24 cellular contexts compared by ENCODE assay signal in the genomic region with DNA sequence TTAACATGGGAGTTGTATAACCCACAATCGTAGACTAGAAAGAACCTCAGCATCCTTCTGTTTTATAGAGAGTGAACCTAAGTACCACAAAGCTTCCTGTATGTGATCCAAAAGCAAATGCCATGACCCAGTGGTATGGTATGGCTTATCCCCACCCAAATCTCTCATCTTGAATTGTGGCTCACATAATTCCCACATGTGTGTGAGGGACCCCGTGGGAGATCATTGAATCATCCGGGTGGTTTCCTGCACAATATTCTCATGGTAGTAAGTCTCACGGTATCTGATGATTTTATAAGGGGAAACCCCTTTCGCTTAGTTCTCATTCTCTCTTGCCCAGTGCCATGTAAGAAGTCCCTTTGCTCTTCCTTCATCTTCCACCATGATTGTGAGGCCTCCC.
"Had no signal": no experiment of that assay in that cellular context is flagged by ENCODE, and none has a peak within 500 bp of the region (broad histone marks: within the 10 kb centered on the region; RNA-seq: fewer than 3 reads in every experiment).

No MANE protein-coding gene starts in this region.

- H3K27ac Mint-ChIP-seq: activated B cell treated with CpG ODN at 0.5 μM for 24 hours; activated CD4-positive, alpha-beta T cell treated with anti-CD3 and anti-CD28 coated beads, Interleukin-2, amount 10 ng/mL, durations not matched to agents 24 days and 14 days; activated CD8-positive, alpha-beta memory T cell treated with anti-CD3 and anti-CD28 coated beads, Interleukin-2, amount 10 ng/mL, durations not matched to agents 7 days and 5 days; activated naive CD4-positive, alpha-beta T cell treated with anti-CD3 and anti-CD28 coated beads, Interleukin-2, amount 50 U/mL, for 24 hours; activated T-cell treated with anti-CD3 and anti-CD28 coated beads, Interleukin-2, amount 50 U/mL, for 24 hours; activated T-helper 1 cell treated with anti-CD3 and anti-CD28 coated beads, Interleukin-12 subunit alpha, Interleukin-12 subunit beta, Interleukin-2, Interleukin-4 antibody, amounts not matched to agents 30 ng/mL and 10 ng/mL and 1 ng/mL, durations not matched to agents 14 hours and 24 hours and 36 hours; T-helper 17 cell had no signal

- H3K27ac ChIP-seq: Peyer's patch, SJSA1 had no signal

- H3K4me1 Mint-ChIP-seq: activated B cell treated with CpG ODN at 0.5 μM for 24 hours; activated CD4-positive, alpha-beta T cell treated with anti-CD3 and anti-CD28 coated beads, Interleukin-2, amount 10 ng/mL, durations not matched to agents 24 days and 14 days; activated CD8-positive, alpha-beta memory T cell treated with anti-CD3 and anti-CD28 coated beads, Interleukin-2, amount 10 ng/mL, durations not matched to agents 7 days and 5 days; activated naive CD4-positive, alpha-beta T cell treated with anti-CD3 and anti-CD28 coated beads, Interleukin-2, amount 50 U/mL, for 24 hours; central memory CD8-positive, alpha-beta T cell; T-helper 17 cell had no signal

- H3K4me3 ChIP-seq: Peyer's patch, SJSA1 had no signal

- H3K27me3 Mint-ChIP-seq: activated B cell treated with CpG ODN at 0.5 μM for 24 hours; activated CD4-positive, alpha-beta T cell treated with anti-CD3 and anti-CD28 coated beads, Interleukin-2, amount 10 ng/mL, durations not matched to agents 24 days and 14 days; activated CD8-positive, alpha-beta memory T cell treated with anti-CD3 and anti-CD28 coated beads, Interleukin-2, amount 10 ng/mL, durations not matched to agents 7 days and 5 days; activated naive CD4-positive, alpha-beta T cell treated with anti-CD3 and anti-CD28 coated beads, Interleukin-2, amount 50 U/mL, for 24 hours; activated T-cell treated with anti-CD3 and anti-CD28 coated beads, Interleukin-2, amount 50 U/mL, for 24 hours; central memory CD8-positive, alpha-beta T cell; T-helper 17 cell had no signal

- H3K36me3 Mint-ChIP-seq: activated CD8-positive, alpha-beta memory T cell treated with anti-CD3 and anti-CD28 coated beads, Interleukin-2, amount 10 ng/mL, durations not matched to agents 7 days and 5 days; activated naive CD4-positive, alpha-beta T cell treated with anti-CD3 and anti-CD28 coated beads, Interleukin-2, amount 50 U/mL, for 24 hours had no signal

- H3K36me3 ChIP-seq: Peyer's patch, SJSA1 had no signal

- H3K9me3 ChIP-seq: Peyer's patch, SJSA1 had no signal

- H3K27me3 ChIP-seq: Peyer's patch, SJSA1 had no signal

- H3K9me3 Mint-ChIP-seq: activated B cell treated with CpG ODN at 0.5 μM for 24 hours; activated CD4-positive, alpha-beta T cell treated with anti-CD3 and anti-CD28 coated beads, Interleukin-2, amount 10 ng/mL, durations not matched to agents 24 days and 14 days; activated naive CD4-positive, alpha-beta T cell treated with anti-CD3 and anti-CD28 coated beads, Interleukin-2, amount 50 U/mL, for 24 hours; activated T-cell treated with anti-CD3 and anti-CD28 coated beads, Interleukin-2, amount 50 U/mL, for 24 hours; activated T-helper 1 cell treated with anti-CD3 and anti-CD28 coated beads, Interleukin-12 subunit alpha, Interleukin-12 subunit beta, Interleukin-2, Interleukin-4 antibody, amounts not matched to agents 30 ng/mL and 10 ng/mL and 1 ng/mL, durations not matched to agents 14 hours and 24 hours and 36 hours had no signal

- ATAC-seq: activated CD8-positive, alpha-beta memory T cell treated with anti-CD3 and anti-CD28 coated beads, Interleukin-2, amount 10 ng/mL, durations not matched to agents 7 days and 5 days; SK-N-SH treated with all-trans-retinoic acid at 6 μM for 48 hours; T-helper 17 cell had no signal

- DNase-seq: activated B cell treated with CpG ODN at 0.5 μM for 24 hours; activated CD4-positive, alpha-beta T cell treated with anti-CD3 and anti-CD28 coated beads for 1 hour; activated CD4-positive, alpha-beta T cell treated with anti-CD3 and anti-CD28 coated beads, Interleukin-2, amount 10 ng/mL, durations not matched to agents 24 days and 14 days; activated CD4-positive, alpha-beta T cell treated with anti-CD3 and anti-CD28 coated beads, Interleukin-2, amount 50 U/mL, for 48 hours; activated CD8-positive, alpha-beta memory T cell treated with anti-CD3 and anti-CD28 coated beads, Interleukin-2, amount 10 ng/mL, durations not matched to agents 7 days and 5 days; activated effector memory CD4-positive, alpha-beta T cell treated with Interleukin-2 at 50 U/mL for 16 hours; activated naive CD4-positive, alpha-beta T cell; activated T-cell treated with anti-CD3 and anti-CD28 coated beads, Interleukin-2, amount 50 U/mL, for 24 hours; aorta; Kasumi-1; NCI-H1048; NCI-H1694 treated with DMSO at 0.1 percent for 48 hours; NCI-H2029 treated with DMSO at 0.1 percent for 48 hours; NCI-H446; Peyer's patch; SHP77; SW 1271; T-helper 17 cell; T-helper 9 cell had no signal

- H3K4me1 ChIP-seq: Peyer's patch, SJSA1 had no signal

- H3K4me3 Mint-ChIP-seq: activated B cell treated with CpG ODN at 0.5 μM for 24 hours; activated CD4-positive, alpha-beta T cell treated with anti-CD3 and anti-CD28 coated beads, Interleukin-2, amount 10 ng/mL, durations not matched to agents 24 days and 14 days; activated CD8-positive, alpha-beta memory T cell treated with anti-CD3 and anti-CD28 coated beads, Interleukin-2, amount 10 ng/mL, durations not matched to agents 7 days and 5 days; activated naive CD4-positive, alpha-beta T cell treated with anti-CD3 and anti-CD28 coated beads, Interleukin-2, amount 50 U/mL, for 24 hours; activated T-cell treated with anti-CD3 and anti-CD28 coated beads, Interleukin-2, amount 50 U/mL, for 24 hours; activated T-helper 1 cell treated with anti-CD3 and anti-CD28 coated beads, Interleukin-12 subunit alpha, Interleukin-12 subunit beta, Interleukin-2, Interleukin-4 antibody, amounts not matched to agents 30 ng/mL and 10 ng/mL and 1 ng/mL, durations not matched to agents 14 hours and 24 hours and 36 hours; central memory CD8-positive, alpha-beta T cell; T-helper 17 cell had no signal
